In the genomic region with DNA sequence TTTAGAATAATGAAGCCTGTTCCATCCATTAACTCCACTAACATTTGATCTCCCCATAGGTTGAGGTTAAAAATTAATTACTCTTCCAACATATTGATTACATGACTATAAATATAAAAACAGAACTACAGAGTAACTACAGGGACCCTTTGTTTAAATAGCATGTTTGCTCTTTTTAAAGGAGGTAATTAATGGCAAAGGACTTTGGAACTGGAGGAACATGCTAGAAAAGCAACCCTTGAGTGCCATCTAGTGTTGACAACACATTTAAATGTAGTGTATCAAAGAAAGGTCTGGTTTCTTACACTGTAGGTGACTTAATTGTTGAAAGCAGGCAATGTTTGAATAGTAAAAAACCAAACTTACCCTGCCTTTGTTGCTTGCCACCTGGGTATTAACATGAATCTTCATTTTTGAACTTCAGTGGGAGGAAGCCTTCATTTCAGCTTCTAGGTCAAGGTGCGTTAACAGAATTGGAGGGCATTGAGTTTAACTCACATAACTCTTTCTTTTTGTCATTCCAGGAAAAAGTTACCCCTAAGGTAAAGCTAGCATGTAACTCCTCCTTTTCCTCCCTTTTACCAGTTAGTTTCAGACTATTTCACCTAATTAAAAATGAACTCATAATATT, we compare ENCODE assay signal across 8 cellular contexts. TPM values are rescaled to one million over a fixed set of nuclear protein-coding genes. Genes with fewer than 3 reads are reported as not detected.
A peak's percentile ranks its signal among the peaks of the same experiment; 100 is the strongest.
DNase-seq lines count a peak whose midpoint lies in the region; ATAC-seq and TF ChIP-seq lines count a peak whose summit lies in the region.

No MANE protein-coding gene starts in this region.

- no peak overlapping the region for H3K27ac ChIP-seq in GM23338 (ENCODE audit: low read depth)
- H3K27ac ChIP-seq in SK-N-MC = peak overlapping the region; percentile 27
- H3K27ac ChIP-seq in muscle layer of duodenum (ENCODE audit: low read length) = peak overlapping the region; percentile 20

- no peak overlapping the region for H3K4me3 Mint-ChIP-seq in GM23338

- H3K4me1 ChIP-seq in GM23338 (ENCODE audit: insufficient read depth) (peaks cover 13% of the 10 kb centered on the region; the same call in 1 of the 2 replicates), muscle layer of duodenum (ENCODE audit: control insufficient read depth in 1 of 2, insufficient read depth in 2 of 2, low read length in 2 of 2) (peaks cover 3 to 4% of the 10 kb centered on the region in 2 donors)

- H3K27me3 ChIP-seq in GM23338 (ENCODE audit: insufficient read depth) = no peaks in the 10 kb centered on the region
- H3K27me3 ChIP-seq in muscle layer of duodenum (ENCODE audit: low read depth, low read length) = no peaks in the 10 kb centered on the region
- no peaks in the 10 kb centered on the region for H3K27me3 ChIP-seq in MG63

- H3F3A ChIP-seq in GM23338 (replicated peaks; ENCODE audit: low read depth) = no peaks in the 10 kb centered on the region

- no peak overlapping the region for H3K27ac Mint-ChIP-seq in GM23338

- no peaks in the 10 kb centered on the region for H4K20me1 ChIP-seq in GM23338 (replicated peaks; ENCODE audit: insufficient read depth)

- H3K9me3 Mint-ChIP-seq in GM23338 = no peaks in the 10 kb centered on the region

- no peak overlapping the region for H2AFZ ChIP-seq in GM23338

- H3K36me3 Mint-ChIP-seq in GM23338 (ENCODE audit: low read depth) = no peaks in the 10 kb centered on the region

- TF ChIP-seq CTCF in GM23338 (conservative IDR thresholded peaks at IDR 0.05; ENCODE audit: low read depth in 2 of 2) = peak; percentile 80 to 89

- no peaks in the 10 kb centered on the region for H3K9me3 ChIP-seq in SK-N-MC (ENCODE audit: low read depth, low read length)
- H3K9me3 ChIP-seq in muscle layer of duodenum (ENCODE audit: control insufficient read depth in 1 of 2, low read length in 2 of 2) = no peaks in the 10 kb centered on the region
- no peaks in the 10 kb centered on the region for H3K9me3 ChIP-seq in MG63

- H3K4me2 ChIP-seq in GM23338 = no peak overlapping the region

- H3K79me2 ChIP-seq in GM23338 (replicated peaks; ENCODE audit: insufficient read depth) = no peaks in the 10 kb centered on the region

- H3K9ac ChIP-seq in SK-N-MC (ENCODE audit: insufficient read length) = peak overlapping the region; percentile 8

- H3K36me3 ChIP-seq in GM23338 (ENCODE audit: insufficient read depth) = no peaks in the 10 kb centered on the region
- H3K36me3 ChIP-seq in SK-N-MC (ENCODE audit: insufficient read depth, low read length) = no peaks in the 10 kb centered on the region
- H3K36me3 ChIP-seq in muscle layer of duodenum (ENCODE audit: control insufficient read depth in 1 of 2, insufficient read depth in 2 of 2, low read length in 2 of 2) = no peaks in the 10 kb centered on the region
- H3K36me3 ChIP-seq in MG63 = no peaks in the 10 kb centered on the region

- H3K4me3 ChIP-seq in GM23338 (no peak overlapping the region), SK-N-MC (no peak overlapping the region), muscle layer of duodenum (ENCODE audit: low read depth in 1 of 2, low read length in 2 of 2) (no peak overlapping the region), MG63 (no peak overlapping the region)

- peaks cover 34% of the 10 kb centered on the region for H3K4me1 Mint-ChIP-seq in GM23338

- H3K9me2 ChIP-seq in GM23338 (ENCODE audit: insufficient read depth) = no peaks in the 10 kb centered on the region

- ATAC-seq in GM23338 (peak; percentile 92), esophagus mucosa (peak; percentile 75), HG02588 (IDR thresholded peaks at IDR 0.05; ENCODE audit: unreplicated experiment) (no peak)

- DNase-seq in ELR (ENCODE audit: low read depth) (peak; percentile 78), GM23338 (ENCODE audit: low spot score) (peak; percentile 89), NCI-H1092 treated with DMSO at 0.1 percent for 48 hours (lab: John Stamatoyannopoulos, UW) (peak; percentile 81), SK-N-MC (ENCODE audit: low read depth, low spot score) (peak; percentile 86), MG63 (no peak)

- H3K27me3 Mint-ChIP-seq in GM23338 (ENCODE audit: insufficient read depth, low read depth, poor library complexity) = no peaks in the 10 kb centered on the region

TF ChIP-seq in GM23338, 12 proteins besides CTCF, POLR2A, EP300 and RAD21 (continues in another document):
- TF ChIP-seq CREB1 (CRISPR knock-in tag; IDR thresholded peaks at IDR 0.05; ENCODE audit: low read depth) (no peak), ZNF331 (CRISPR knock-in tag; IDR thresholded peaks at IDR 0.05; ENCODE audit: low read depth) (no peak), EZH2phosphoT487 (IDR thresholded peaks at IDR 0.05; ENCODE audit: unreplicated experiment) (no peak)
- TF ChIP-seq, protein P1, sequence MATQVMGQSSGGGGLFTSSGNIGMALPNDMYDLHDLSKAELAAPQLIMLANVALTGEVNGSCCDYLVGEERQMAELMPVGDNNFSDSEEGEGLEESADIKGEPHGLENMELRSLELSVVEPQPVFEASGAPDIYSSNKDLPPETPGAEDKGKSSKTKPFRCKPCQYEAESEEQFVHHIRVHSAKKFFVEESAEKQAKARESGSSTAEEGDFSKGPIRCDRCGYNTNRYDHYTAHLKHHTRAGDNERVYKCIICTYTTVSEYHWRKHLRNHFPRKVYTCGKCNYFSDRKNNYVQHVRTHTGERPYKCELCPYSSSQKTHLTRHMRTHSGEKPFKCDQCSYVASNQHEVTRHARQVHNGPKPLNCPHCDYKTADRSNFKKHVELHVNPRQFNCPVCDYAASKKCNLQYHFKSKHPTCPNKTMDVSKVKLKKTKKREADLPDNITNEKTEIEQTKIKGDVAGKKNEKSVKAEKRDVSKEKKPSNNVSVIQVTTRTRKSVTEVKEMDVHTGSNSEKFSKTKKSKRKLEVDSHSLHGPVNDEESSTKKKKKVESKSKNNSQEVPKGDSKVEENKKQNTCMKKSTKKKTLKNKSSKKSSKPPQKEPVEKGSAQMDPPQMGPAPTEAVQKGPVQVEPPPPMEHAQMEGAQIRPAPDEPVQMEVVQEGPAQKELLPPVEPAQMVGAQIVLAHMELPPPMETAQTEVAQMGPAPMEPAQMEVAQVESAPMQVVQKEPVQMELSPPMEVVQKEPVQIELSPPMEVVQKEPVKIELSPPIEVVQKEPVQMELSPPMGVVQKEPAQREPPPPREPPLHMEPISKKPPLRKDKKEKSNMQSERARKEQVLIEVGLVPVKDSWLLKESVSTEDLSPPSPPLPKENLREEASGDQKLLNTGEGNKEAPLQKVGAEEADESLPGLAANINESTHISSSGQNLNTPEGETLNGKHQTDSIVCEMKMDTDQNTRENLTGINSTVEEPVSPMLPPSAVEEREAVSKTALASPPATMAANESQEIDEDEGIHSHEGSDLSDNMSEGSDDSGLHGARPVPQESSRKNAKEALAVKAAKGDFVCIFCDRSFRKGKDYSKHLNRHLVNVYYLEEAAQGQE (IDR thresholded peaks at IDR 0.05; ENCODE audit: unreplicated experiment) = no peak

RNA-seq across cellular contexts. Expression of a gene that starts 52.6 kb away (rescaled TPM):
- total RNA-seq in GM23338 (2014; rRNA removed; shearing (Covaris generic)) = 106 and 141 TPM in 2 replicates
- 49.1 and 49.9 TPM in 2 replicates for polyA plus RNA-seq in GM23338 (2016; fragmentation: Nextera tagmentation; extraction: Ambion mirVana)
- total RNA-seq in esophagus mucosa = 115 TPM
- total RNA-seq in MG63 (2014; rRNA removed; shearing (Covaris generic); ENCODE audit: low replicate concordance) = 104 and 168 TPM in 2 replicates
